2 cellular contexts compared by ENCODE assay signal in genomic region chr10:103166527-103166926, GRCh38.
TF ChIP-seq lines count a peak whose summit lies in the region.

No MANE protein-coding gene starts in this region.

TF ChIP-seq in A549, 52 proteins besides CTCF, POLR2A, EP300 and RAD21:
- TF ChIP-seq CHD2 (IDR thresholded peaks at IDR 0.05; ENCODE audit: low read length, partially characterized antibody) (no peak), CEBPB (IDR thresholded peaks at IDR 0.05) (peak in 1 of 2 experiments; percentile 51; a peak in 2 of 4 replicates), HOXA7 (CRISPR knock-in tag; IDR thresholded peaks at IDR 0.05) (no peak)

TF ChIP-seq in IMR-90, 13 proteins besides CTCF, POLR2A, EP300 and RAD21:
- TF ChIP-seq CEBPB (IDR thresholded peaks at IDR 0.05; ENCODE audit: low read depth, low read length) (peak; percentile 34; the same call in 1 of the 2 replicates), ELK1 (IDR thresholded peaks at IDR 0.05; ENCODE audit: borderline replicate concordance, low read depth, low read length) (no peak)
TF ChIP-seq in IMR-90: peak in this region for 1.
